In the genomic region with DNA sequence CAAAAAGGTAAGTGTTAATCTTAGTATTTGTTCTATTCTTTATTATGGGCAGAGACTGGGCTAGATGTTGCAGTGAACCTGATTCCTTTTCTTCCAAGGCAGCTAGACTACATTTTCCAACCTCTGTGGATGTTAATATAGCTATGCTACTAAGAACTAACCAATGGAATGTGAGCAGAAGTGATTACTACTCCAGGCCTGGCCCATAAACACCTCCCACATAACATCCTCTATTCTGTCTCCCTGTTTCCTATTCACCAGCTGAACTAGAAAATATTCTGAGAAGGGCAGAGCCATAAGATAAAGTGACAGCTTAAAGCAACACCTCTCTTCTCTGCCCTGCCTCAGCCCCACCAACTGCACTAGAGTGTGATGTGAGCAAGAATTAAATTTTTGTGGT, we compare ENCODE assay signal across 25 cellular contexts. TPM values are rescaled to one million over a fixed set of nuclear protein-coding genes. Genes with fewer than 3 reads are reported as not detected.
"Had no signal": no experiment of that assay in that cellular context is flagged by ENCODE, and none has a peak within 500 bp of the region (broad histone marks: within the 10 kb centered on the region; RNA-seq: fewer than 3 reads in every experiment).

No MANE protein-coding gene starts in this region.

- H3K4me1 ChIP-seq: ascending aorta, breast epithelium had no signal

- H3K27ac ChIP-seq: ascending aorta, breast epithelium, esophagus squamous epithelium, hepatocyte, parathyroid adenoma, tibial artery had no signal

- FAIRE-seq: islet of Langerhans had no signal

- H3K4me3 Mint-ChIP-seq: activated T-cell treated with anti-CD3 and anti-CD28 coated beads, Interleukin-2, amount 50 U/mL, for 72 hours; effector memory CD8-positive, alpha-beta T cell; nephron had no signal

- H3K36me3 ChIP-seq: ascending aorta, breast epithelium, esophagus squamous epithelium, spleen, tibial artery had no signal

- H2AFZ ChIP-seq: hepatocyte, parathyroid adenoma had no signal

- H3K9ac ChIP-seq: parathyroid adenoma had no signal

- H3K9me3 Mint-ChIP-seq: effector memory CD8-positive, alpha-beta T cell; nephron had no signal

- DNase-seq: activated effector memory CD4-positive, alpha-beta T cell treated with anti-CD3 and anti-CD28 coated beads, Interleukin-2, amount 50 U/mL, for 16 hours; activated naive CD4-positive, alpha-beta T cell treated with anti-CD3 and anti-CD28 coated beads, Interleukin-2, amount 50 U/mL, for 16 hours; activated T-cell treated with anti-CD3 and anti-CD28 coated beads, Interleukin-2, amount 50 U/mL, for 72 hours; effector memory CD8-positive, alpha-beta T cell; esophagus squamous epithelium; spleen; stimulated activated naive CD4-positive, alpha-beta T cell; T1000; tibial artery had no signal

- ATAC-seq: activated CD4-positive, CD25-positive, alpha-beta regulatory T cell treated with anti-CD3 and anti-CD28 coated beads, Interleukin-2, amount 50 U/mL, for 24 hours; activated T-cell treated with anti-CD3 and anti-CD28 coated beads, Interleukin-2, amount 50 U/mL, for 72 hours; effector memory CD8-positive, alpha-beta T cell; left lobe of liver; sciatic nerve had no signal

- H3K79me2 ChIP-seq: hepatocyte, parathyroid adenoma had no signal

- H3K9me3 ChIP-seq: ascending aorta, breast epithelium, esophagus squamous epithelium, tibial artery had no signal

- H3K27me3 ChIP-seq: ascending aorta, breast epithelium, esophagus squamous epithelium, hepatocyte, spleen, tibial artery had no signal

- H3K4me2 ChIP-seq: hepatocyte had no signal

- H3K4me3 ChIP-seq: ascending aorta, breast epithelium, esophagus squamous epithelium, hepatocyte, lung, spleen, tibial artery had no signal

- H3K27ac Mint-ChIP-seq: activated T-cell treated with anti-CD3 and anti-CD28 coated beads, Interleukin-2, amount 50 U/mL, for 72 hours; effector memory CD8-positive, alpha-beta T cell; nephron had no signal

RNA-seq across cellular contexts. Expression of a gene that starts 29.4 kb away (rescaled TPM):
- total RNA-seq: activated CD8-positive, alpha-beta memory T cell treated with anti-CD3 and anti-CD28 coated beads for 36 hours; activated T-cell treated with anti-CD3 and anti-CD28 coated beads, Interleukin-2, amount 50 U/mL, for 72 hours; ascending aorta; breast epithelium; cerebellum; dermis microvascular lymphatic vessel endothelial cell; esophagus squamous epithelium; glomerular endothelial cell; hepatocyte; left lobe of liver; lung; sciatic nerve; spleen; T-helper 1 cell treated with Interleukin-12 subunit alpha and Interleukin-12 subunit beta and Interleukin-4 antibody, amounts not matched to agents 30 ng/mL and 1 ng/mL, for 36 hours; urinary bladder had no signal
